In the genomic region with DNA sequence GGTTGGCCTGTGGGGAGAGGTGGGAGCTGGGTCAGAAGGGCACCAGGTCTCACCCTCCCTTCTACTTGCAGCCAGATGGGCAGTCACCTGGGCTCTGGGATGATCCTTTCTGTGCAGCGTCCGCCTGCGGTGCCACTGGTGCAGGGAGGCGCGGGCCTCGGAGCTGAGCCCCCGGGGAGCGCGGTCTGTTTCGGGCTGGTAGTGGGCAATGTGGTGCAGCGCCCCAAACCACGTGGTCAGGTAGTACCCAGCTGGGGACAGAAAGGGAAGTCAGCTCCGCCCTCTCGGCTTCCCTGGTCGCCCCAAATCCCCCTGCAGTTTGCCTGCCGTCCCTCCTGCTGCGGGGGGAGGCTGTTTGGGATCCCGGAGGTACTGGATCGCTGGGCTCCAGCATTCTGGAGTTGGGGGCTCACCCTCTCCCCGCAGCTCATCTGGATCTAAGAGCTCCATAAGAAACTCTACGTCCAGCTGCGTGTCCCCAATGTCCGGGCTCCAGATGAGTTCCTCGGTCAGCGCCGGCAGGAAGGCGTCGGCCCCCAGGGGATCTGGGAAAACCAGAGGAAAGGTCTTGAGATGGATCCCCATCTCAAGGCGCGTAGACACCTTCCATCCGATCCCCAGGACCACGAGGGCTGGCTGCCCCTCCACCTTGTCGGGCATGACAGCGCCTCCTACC, we compare ENCODE assay signal across 8 cellular contexts. TPM values are rescaled to one million over a fixed set of nuclear protein-coding genes. Genes with fewer than 3 reads are reported as not detected.
A peak's percentile ranks its signal among the peaks of the same experiment; 100 is the strongest.
DNase-seq lines count a peak whose midpoint lies in the region; ATAC-seq and TF ChIP-seq lines count a peak whose summit lies in the region.

No MANE protein-coding gene starts in this region.

- H2AFZ ChIP-seq in Loucy (ENCODE audit: low read length): 0 out of 2 replicates have a peak overlapping the region, but pooled peaks have one; percentile 56

- H3K36me3 ChIP-seq in BE2C: no peaks in the 10 kb centered on the region
- no peaks in the 10 kb centered on the region for H3K36me3 ChIP-seq in Loucy (ENCODE audit: insufficient read depth, low read length)
- H3K36me3 ChIP-seq in mucosa of descending colon (ENCODE audit: low read depth): no peaks in the 10 kb centered on the region
- no peaks in the 10 kb centered on the region for H3K36me3 ChIP-seq in vagina

- TF ChIP-seq CTCF in BE2C (IDR thresholded peaks at IDR 0.05; ENCODE audit: low read depth, low read length) (no peak), Loucy (conservative IDR thresholded peaks at IDR 0.05; ENCODE audit: low read length) (no peak), coronary artery (IDR thresholded peaks at IDR 0.05) (no peak), mucosa of descending colon (IDR thresholded peaks at IDR 0.05) (no peak), vagina (IDR thresholded peaks at IDR 0.05) (no peak)

- H3K4me1 ChIP-seq in BE2C: no peaks in the 10 kb centered on the region
- peaks cover 12% of the 10 kb centered on the region for H3K4me1 ChIP-seq in Loucy (ENCODE audit: insufficient read depth, low read length, poor library complexity, severe bottlenecking)
- H3K4me1 ChIP-seq in mucosa of descending colon (ENCODE audit: low read depth): peaks cover 11% of the 10 kb centered on the region
- H3K4me1 ChIP-seq in vagina: peaks cover 20% of the 10 kb centered on the region

- no peaks in the 10 kb centered on the region for H3K9me2 ChIP-seq in Loucy (replicated peaks; ENCODE audit: low read depth, low read length)

- no peaks in the 10 kb centered on the region for H3F3A ChIP-seq in Loucy (ENCODE audit: low read depth)

- H3K9ac ChIP-seq in Loucy (ENCODE audit: low read depth, low read length, poor library complexity, severe bottlenecking): peak overlapping the region; percentile 64

- H3K27ac ChIP-seq in coronary artery (peak overlapping the region in 1 of 2 donors; percentile 27), vagina (peak overlapping the region; percentile 60)

- H3K4me3 ChIP-seq in BE2C (ENCODE audit: low read depth, low read length) (peak overlapping the region; percentile 67), Loucy (ENCODE audit: low read length, poor library complexity, severe bottlenecking) (peak overlapping the region; percentile 68), coronary artery (peak overlapping the region; percentile 73), mucosa of descending colon (no peak overlapping the region), vagina (peak overlapping the region; percentile 49 to 53)

- DNase-seq in BE2C: peak; percentile 49
- no peak for DNase-seq in coronary artery (ENCODE audit: low spot score)
- peak; percentile 32 to 82 (median 66) for DNase-seq in mucosa of descending colon
- DNase-seq in vagina (ENCODE audit: extremely low spot score in 2 of 2): no peak
- DNase-seq in Ammon's horn (ENCODE audit: low spot score): no peak
- DNase-seq in NCI-H128 (lab: John Stamatoyannopoulos, UW; ENCODE audit: unreplicated experiment): no peak
- DNase-seq in NCI-H1417 (lab: John Stamatoyannopoulos, UW): no peak

- intact Hi-C loops in mucosa of descending colon (cut with DNase I, micrococcal nuclease) (no loop called here), vagina (cut with DNase I) (no loop called here)

- no peaks in the 10 kb centered on the region for H3K79me2 ChIP-seq in Loucy (ENCODE audit: insufficient read depth, low read length)

- H4K20me1 ChIP-seq in Loucy (ENCODE audit: insufficient read depth, low read length, poor library complexity, severe bottlenecking): no peaks in the 10 kb centered on the region

- H3K9me3 ChIP-seq in BE2C (no peaks in the 10 kb centered on the region), Loucy (ENCODE audit: insufficient read depth, low read depth, low read length) (no peaks in the 10 kb centered on the region), mucosa of descending colon (no peaks in the 10 kb centered on the region), vagina (no peaks in the 10 kb centered on the region)

- no peak for TF ChIP-seq POLR2A in vagina (IDR thresholded peaks at IDR 0.05)

- H3K27me3 ChIP-seq in BE2C: no peaks in the 10 kb centered on the region
- no peaks in the 10 kb centered on the region for H3K27me3 ChIP-seq in Loucy (ENCODE audit: insufficient read depth, low read length, poor library complexity, severe bottlenecking)
- no peaks in the 10 kb centered on the region for H3K27me3 ChIP-seq in vagina

- ATAC-seq in mucosa of descending colon: peak; percentile 16

- peak overlapping the region; percentile 72 for H3K4me2 ChIP-seq in Loucy (ENCODE audit: low read depth, low read length, poor library complexity, severe bottlenecking)

RNA-seq across cellular contexts. Expression of a gene that starts 8.8 kb away (rescaled TPM):
- polyA plus RNA-seq in BE2C (2012; ENCODE audit: insufficient read depth, insufficient read length, low read depth): 66.3 TPM
- 1 to 10 TPM; 3.8 to 5.4 (median 5.2) TPM for total RNA-seq in mucosa of descending colon
- 7.4 TPM for total RNA-seq in vagina

RNA-seq across cellular contexts. Expression of a gene that starts 19.5 kb away (rescaled TPM):
- polyA plus RNA-seq in BE2C (2012; ENCODE audit: insufficient read depth, insufficient read length, low read depth): 417 TPM
- total RNA-seq in mucosa of descending colon (100 to 1,000 TPM; 267 to 317 (median 292) TPM), vagina (190 TPM)

RNA-seq across cellular contexts. Expression of a gene that starts 30.1 kb away (rescaled TPM):
- 77.2 TPM for polyA plus RNA-seq in BE2C (2012; ENCODE audit: insufficient read depth, insufficient read length, low read depth)
- total RNA-seq in mucosa of descending colon (10 to 100 TPM; 32.3 to 67.2 (median 35.8) TPM), vagina (51.6 TPM)

RNA-seq across cellular contexts. Expression of a gene that starts 30.5 kb away (rescaled TPM):
- 38.8 TPM for polyA plus RNA-seq in BE2C (2012; ENCODE audit: insufficient read depth, insufficient read length, low read depth)
- 10 to 100 TPM; 29.9 to 37.2 (median 30.9) TPM for total RNA-seq in mucosa of descending colon
- total RNA-seq in vagina: 16.7 TPM

RNA-seq across cellular contexts. Expression of a gene that starts 37.7 kb away (rescaled TPM):
- polyA plus RNA-seq in BE2C (2012; ENCODE audit: insufficient read depth, insufficient read length, low read depth): 550 TPM
- total RNA-seq in mucosa of descending colon (100 to 1,000 TPM; 275 to 315 (median 290) TPM), vagina (158 TPM)

Comparison
In these comparisons a context has a peak if more than half of its experiments do, and no peak if none do; other contexts are left out.
1. DNase-seq: peak in BE2C (single experiment) and mucosa of descending colon (3 of 3); none in coronary artery (single experiment), vagina (0 of 2), Ammon's horn (single experiment), NCI-H128 (single experiment) and NCI-H1417 (0 of 3).